In the genomic region with DNA sequence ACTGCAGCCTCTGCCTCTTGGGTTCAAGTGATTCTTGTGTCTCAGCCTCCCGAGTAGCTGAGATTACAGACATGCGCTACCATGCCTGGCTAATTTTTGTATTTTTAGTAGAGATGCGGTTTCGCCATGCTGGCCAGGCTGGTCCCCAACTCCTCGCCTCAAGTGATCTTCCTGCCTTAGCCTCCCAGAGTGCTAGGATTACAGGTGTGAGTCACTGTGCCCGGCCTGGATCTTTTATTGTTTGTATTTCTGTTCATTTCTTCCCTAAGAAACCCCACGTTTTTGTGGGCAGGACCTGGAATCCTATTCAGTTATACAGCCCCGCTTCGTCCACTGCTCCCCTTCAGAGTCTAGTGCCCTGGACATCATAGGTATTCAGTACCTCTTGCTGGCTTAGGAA, we compare ENCODE assay signal across 21 cellular contexts. TPM values are rescaled to one million over a fixed set of nuclear protein-coding genes. Genes with fewer than 3 reads are reported as not detected.
DNase-seq lines count a peak whose midpoint lies in the region; ATAC-seq and TF ChIP-seq lines count a peak whose summit lies in the region.
"Had no signal": no experiment of that assay in that cellular context is flagged by ENCODE, and none has a peak within 500 bp of the region (broad histone marks: within the 10 kb centered on the region; RNA-seq: fewer than 3 reads in every experiment).

No MANE protein-coding gene starts in this region.

- H3K27ac Mint-ChIP-seq in Caco-2 (ENCODE audit: unreplicated experiment), result no peak overlapping the region
- H3K27ac Mint-ChIP-seq: activated CD4-positive, alpha-beta T cell treated with anti-CD3 and anti-CD28 coated beads for 36 hours; activated CD8-positive, alpha-beta memory T cell treated with anti-CD3 and anti-CD28 coated beads, Interleukin-2, amount 10 ng/mL, durations not matched to agents 7 days and 5 days; GM23338 had no signal

- no peak overlapping the region for H3K4me3 Mint-ChIP-seq in Caco-2 (ENCODE audit: unreplicated experiment)
- H3K4me3 Mint-ChIP-seq: activated CD4-positive, alpha-beta T cell treated with anti-CD3 and anti-CD28 coated beads for 36 hours; activated CD8-positive, alpha-beta memory T cell treated with anti-CD3 and anti-CD28 coated beads, Interleukin-2, amount 10 ng/mL, durations not matched to agents 7 days and 5 days; GM23338 had no signal

- H3K9ac ChIP-seq in skeletal muscle tissue (ENCODE audit: low read depth in 1 of 3, low read length in 3 of 3), result peak overlapping the region in 1 of 3 donors; percentile 62
- H3K9ac ChIP-seq: KMS-11 had no signal

- ATAC-seq in RWPE2 (ENCODE audit: low read depth) (peak; percentile 37; the same call in 1 of the 3 replicates), GM21529 (IDR thresholded peaks at IDR 0.05; ENCODE audit: unreplicated experiment) (no peak)
- ATAC-seq: activated CD4-positive, alpha-beta T cell treated with anti-CD3 and anti-CD28 coated beads for 36 hours; activated CD8-positive, alpha-beta memory T cell treated with anti-CD3 and anti-CD28 coated beads, Interleukin-2, amount 10 ng/mL, durations not matched to agents 7 days and 5 days; GM23338 had no signal

- H3K9me3 ChIP-seq in RWPE2 (ENCODE audit: severe bottlenecking) (no peaks in the 10 kb centered on the region), skeletal muscle tissue (ENCODE audit: control insufficient read depth in 3 of 3, low read length in 3 of 3) (no peaks in the 10 kb centered on the region), Caco-2 (no peaks in the 10 kb centered on the region)
- H3K9me3 ChIP-seq: adrenal gland, testis had no signal

- POLR2A ChIA-PET in Caco-2 (lab: Charles Lee), result interaction anchor here (0.5 kb wide), 1 partner anchor 11 kb away, joined by 3 read pairs; no protein-coding TSS in a partner anchor

- H3K27ac ChIP-seq in HL-60 (replicated peaks), result peak overlapping the region; percentile 24
- no peak overlapping the region for H3K27ac ChIP-seq in RWPE2 (ENCODE audit: poor library complexity, severe bottlenecking)
- peak overlapping the region; percentile 15 for H3K27ac ChIP-seq in skeletal muscle tissue (ENCODE audit: low read depth, low read length)
- H3K27ac ChIP-seq: KMS-11, testis had no signal

- no peak for DNase-seq in HL-60 (ENCODE audit: low read depth in 1 of 2, low spot score in 1 of 2)
- no peak for DNase-seq in RWPE2 (ENCODE audit: low spot score)
- peak; percentile 6 for DNase-seq in epithelial cell of esophagus (ENCODE audit: low read depth)
- no peak for DNase-seq in NCI-H2196 (lab: John Stamatoyannopoulos, UW; ENCODE audit: unreplicated experiment)
- no peak for DNase-seq in Caco-2
- DNase-seq: activated CD4-positive, alpha-beta T cell treated with anti-CD3 and anti-CD28 coated beads for 36 hours; activated CD8-positive, alpha-beta memory T cell treated with anti-CD3 and anti-CD28 coated beads, Interleukin-2, amount 10 ng/mL, durations not matched to agents 7 days and 5 days; activated gamma-delta T cell; AML-193; COR-L47; naive B cell; NCI-H1092; NCI-H2081; NCI-H510A treated with DMSO at 0.1 percent for 48 hours; RPMI8226 had no signal

- no peaks in the 10 kb centered on the region for H3K27me3 Mint-ChIP-seq in Caco-2 (ENCODE audit: insufficient read depth, unreplicated experiment)

- peaks cover 43% of the 10 kb centered on the region for H3K4me1 Mint-ChIP-seq in Caco-2 (ENCODE audit: low read depth, unreplicated experiment)

- H3K27me3 ChIP-seq in HL-60 (ENCODE audit: insufficient read depth, poor library complexity, severe bottlenecking) (no peaks in the 10 kb centered on the region), RWPE2 (ENCODE audit: insufficient read depth, poor library complexity, severe bottlenecking) (no peaks in the 10 kb centered on the region), skeletal muscle tissue (ENCODE audit: control insufficient read depth in 3 of 3, insufficient read depth in 3 of 3, low read length in 3 of 3) (no peaks in the 10 kb centered on the region), Caco-2 (replicated peaks; ENCODE audit: control insufficient read depth, insufficient read depth, low read length) (no peaks in the 10 kb centered on the region)
- H3K27me3 ChIP-seq: adrenal gland, testis had no signal

- no peaks in the 10 kb centered on the region for H3K9me3 Mint-ChIP-seq in Caco-2 (ENCODE audit: unreplicated experiment)
- H3K9me3 Mint-ChIP-seq: GM23338, naive B cell had no signal

- H3K4me1 ChIP-seq in RWPE2 (ENCODE audit: insufficient read depth, poor library complexity, severe bottlenecking), result peaks cover 7% of the 10 kb centered on the region
- H3K4me1 ChIP-seq in skeletal muscle tissue (ENCODE audit: control insufficient read depth in 3 of 3, insufficient read depth in 3 of 3, low read length in 3 of 3), result peaks cover 94 to 100% (median 99%) of the 10 kb centered on the region in 3 donors
- peaks cover 33% of the 10 kb centered on the region for H3K4me1 ChIP-seq in Caco-2

- no TSS peak for BruUV-seq in Caco-2 (replicated peaks; lab: Mats Ljungman, UMichigan)

- intact Hi-C loops in Caco-2 (cut with micrococcal nuclease; ENCODE audit: unreplicated experiment), result no loop called here

- CTCF ChIA-PET in Caco-2 (lab: Charles Lee), result no interaction called here

- H3K36me3 ChIP-seq in RWPE2 (ENCODE audit: low read depth) (peaks cover 4% of the 10 kb centered on the region; the same call in 1 of the 2 replicates), skeletal muscle tissue (ENCODE audit: control insufficient read depth in 3 of 3, insufficient read depth in 3 of 3, low read length in 3 of 3) (peaks cover 2 to 6% (median 6%) of the 10 kb centered on the region in 3 donors), Caco-2 (ENCODE audit: control insufficient read depth, insufficient read depth, low read length) (no peaks in the 10 kb centered on the region)
- H3K36me3 ChIP-seq: adrenal gland had no signal

- H3K4me3 ChIP-seq in HL-60 (replicated peaks; ENCODE audit: insufficient read depth, low read length), result no peak overlapping the region
- H3K4me3 ChIP-seq in RWPE2 (ENCODE audit: severe bottlenecking), result no peak overlapping the region
- H3K4me3 ChIP-seq in epithelial cell of esophagus (ENCODE audit: low read length), result no peak overlapping the region
- H3K4me3 ChIP-seq in skeletal muscle tissue (ENCODE audit: low read length in 3 of 3), result no peak overlapping the region
- H3K4me3 ChIP-seq in Caco-2 (ENCODE audit: low read depth, low read length), result no peak overlapping the region
- H3K4me3 ChIP-seq: adrenal gland, GM23338, testis had no signal

- TF ChIP-seq CTCF in HL-60 (IDR thresholded peaks at IDR 0.05; ENCODE audit: insufficient read depth, low read length) (no peak), RWPE2 (IDR thresholded peaks at IDR 0.05; ENCODE audit: poor library complexity, severe bottlenecking) (no peak), epithelial cell of esophagus (IDR thresholded peaks at IDR 0.05; ENCODE audit: insufficient read depth, low read depth, low read length, missing control alignments) (no peak), Caco-2 (IDR thresholded peaks at IDR 0.05; ENCODE audit: insufficient read depth in 1 of 2, low read depth in 1 of 2, low read length in 1 of 2, severe bottlenecking in 1 of 2, unreplicated experiment in 1 of 2) (no peak)

- H3K36me3 Mint-ChIP-seq in Caco-2 (ENCODE audit: insufficient read depth, unreplicated experiment), result no peaks in the 10 kb centered on the region
- H3K36me3 Mint-ChIP-seq: activated CD8-positive, alpha-beta memory T cell treated with anti-CD3 and anti-CD28 coated beads, Interleukin-2, amount 10 ng/mL, durations not matched to agents 7 days and 5 days had no signal

RNA-seq across cellular contexts. Expression of a gene that starts 28.7 kb away (rescaled TPM):
- total RNA-seq in skeletal muscle tissue (6.8 TPM), Caco-2 (2022) (10.6 and 12.7 TPM in 2 replicates)
